8 cellular contexts compared by ENCODE assay signal in genomic region chr5:124318661-124319060, GRCh38.
"Had no signal": no experiment of that assay in that cellular context is flagged by ENCODE, and none has a peak within 500 bp of the region (broad histone marks: within the 10 kb centered on the region; RNA-seq: fewer than 3 reads in every experiment).

No MANE protein-coding gene starts in this region.

- H3K36me3 ChIP-seq: HAP-1 had no signal

- H3K4me3 ChIP-seq: GM23248, HAP-1 had no signal

- H3K27ac ChIP-seq: GM23248, KMS-11 had no signal

- H3K4me2 ChIP-seq: KMS-11 had no signal

- H3K4me1 ChIP-seq: HAP-1 had no signal

- H3K9me3 ChIP-seq: HAP-1 had no signal

- ATAC-seq: HCT116 had no signal

- DNase-seq: GM23248, GOT3, H7, IMR-90, KBM-7 had no signal

- H3K9ac ChIP-seq: GM23248, KMS-11 had no signal
